ENCODE assay signal across 16 cellular contexts in genomic region chr17:1038459-1039118, GRCh38. TPM values are rescaled to one million over a fixed set of nuclear protein-coding genes. Genes with fewer than 3 reads are reported as not detected.
A peak's percentile ranks its signal among the peaks of the same experiment; 100 is the strongest.
DNase-seq lines count a peak whose midpoint lies in the region; ATAC-seq and TF ChIP-seq lines count a peak whose summit lies in the region.
"Had no signal": no experiment of that assay in that cellular context is flagged by ENCODE, and none has a peak within 500 bp of the region (broad histone marks: within the 10 kb centered on the region; RNA-seq: fewer than 3 reads in every experiment).

No MANE protein-coding gene starts in this region.

- H3K27ac ChIP-seq in mesendoderm (ENCODE audit: low read depth, low read length) (no peak overlapping the region), skin epidermis (peak overlapping the region in 14 of 21 experiments; percentile 42 to 89 (median 80))
- H3K27ac ChIP-seq: parathyroid adenoma, PC-9 had no signal

- intact Hi-C loops in CD14-positive monocyte (cut with micrococcal nuclease), result no loop called here

- peak overlapping the region in 1 of 2 donors; percentile 54 for H3K4me3 Mint-ChIP-seq in CD14-positive monocyte
- H3K4me3 Mint-ChIP-seq: central memory CD8-positive, alpha-beta T cell had no signal

- H3K4ac ChIP-seq in mesendoderm (ENCODE audit: low read depth, low read length), result no peak overlapping the region

- no peak for TF ChIP-seq CTCF in CD14-positive monocyte (IDR thresholded peaks at IDR 0.05)
- no peak for TF ChIP-seq CTCF in choroid plexus epithelial cell (conservative IDR thresholded peaks at IDR 0.05; ENCODE audit: low read depth, low read length)

- no peak overlapping the region for H4K8ac ChIP-seq in mesendoderm (ENCODE audit: low read depth, low read length)

- H3K23ac ChIP-seq in mesendoderm (ENCODE audit: low read length), result no peak overlapping the region

- peaks cover 3% of the 10 kb centered on the region for H3K4me1 ChIP-seq in mesendoderm (ENCODE audit: control insufficient read depth, low read depth, low read length)

- H3K27me3 ChIP-seq in mesendoderm (ENCODE audit: insufficient read depth, low read length, poor library complexity), result no peaks in the 10 kb centered on the region
- H3K27me3 ChIP-seq: tibial artery had no signal

- H3K4me3 ChIP-seq in choroid plexus epithelial cell (ENCODE audit: low read depth, low read length) (no peak overlapping the region), mesendoderm (ENCODE audit: low read length) (no peak overlapping the region), skin epidermis (no peak overlapping the region)
- H3K4me3 ChIP-seq: PC-9, tibial artery had no signal

- H3K79me2 ChIP-seq in mesendoderm (ENCODE audit: control insufficient read depth, insufficient read depth, low read length), result no peaks in the 10 kb centered on the region

- peaks cover 0 to 3% (median 0%) of the 10 kb centered on the region in 7 donors for H3K9me3 Mint-ChIP-seq in CD14-positive monocyte
- H3K9me3 Mint-ChIP-seq: central memory CD8-positive, alpha-beta T cell had no signal

- H3K79me1 ChIP-seq in mesendoderm (ENCODE audit: low read length), result no peaks in the 10 kb centered on the region

- no peak overlapping the region for H2BK5ac ChIP-seq in mesendoderm (ENCODE audit: low read length)

- H3K56ac ChIP-seq in mesendoderm (ENCODE audit: low read length), result no peak overlapping the region

- H3K4me1 Mint-ChIP-seq in CD14-positive monocyte, result peaks cover 36% of the 10 kb centered on the region

- peaks cover 30 to 48% of the 10 kb centered on the region in 2 donors for H3K36me3 Mint-ChIP-seq in CD14-positive monocyte

- no peak overlapping the region for H2BK120ac ChIP-seq in mesendoderm (ENCODE audit: low read depth, low read length)

- ATAC-seq in GM21367 (IDR thresholded peaks at IDR 0.05; ENCODE audit: unreplicated experiment) (no peak), GM21390 (IDR thresholded peaks at IDR 0.05; ENCODE audit: unreplicated experiment) (no peak), HG03342 (IDR thresholded peaks at IDR 0.05; ENCODE audit: unreplicated experiment) (no peak), HG02610 (IDR thresholded peaks at IDR 0.05; ENCODE audit: unreplicated experiment) (no peak)
- ATAC-seq: activated CD4-positive, CD25-positive, alpha-beta regulatory T cell treated with anti-CD3 and anti-CD28 coated beads, Interleukin-2, amount 50 U/mL, for 24 hours had no signal

- no peak overlapping the region for H4K5ac ChIP-seq in mesendoderm (ENCODE audit: low read length)

- no peak overlapping the region for H3K18ac ChIP-seq in mesendoderm (ENCODE audit: low read length)

- H3K27ac Mint-ChIP-seq in CD14-positive monocyte, result peak overlapping the region in 6 of 7 donors; percentile 40 to 96 (median 93)

- H3K36me3 ChIP-seq in mesendoderm (ENCODE audit: control insufficient read depth, insufficient read depth, low read length), result no peaks in the 10 kb centered on the region

- no peak for DNase-seq in CD14-positive monocyte (ENCODE audit: low spot score)
- peak; percentile 13 for DNase-seq in choroid plexus epithelial cell (ENCODE audit: low read depth)
- DNase-seq in mesendoderm, result peak; percentile 26
- DNase-seq: activated CD8-positive, alpha-beta memory T cell treated with anti-CD3 and anti-CD28 coated beads for 24 hours; NCI-H1417; NCI-H774; PC-9 had no signal

- H3K4me2 ChIP-seq in mesendoderm (ENCODE audit: low read length), result no peak overlapping the region
- H3K4me2 ChIP-seq: PC-9 had no signal

- peaks cover 0 to 2% (median 0%) of the 10 kb centered on the region in 3 donors for H3K27me3 Mint-ChIP-seq in CD14-positive monocyte (ENCODE audit: low read depth in 3 of 3)
- H3K27me3 Mint-ChIP-seq: central memory CD8-positive, alpha-beta T cell had no signal

- no peak overlapping the region for H2BK15ac ChIP-seq in mesendoderm (replicated peaks; ENCODE audit: low read depth)

- no CpG with 5 or more reads among the region's 31 CpGs for WGBS in mesendoderm (ENCODE audit: extremely low coverage, insufficient coverage, low lambda C conversion rate)

- no peak overlapping the region for H2AK5ac ChIP-seq in mesendoderm (ENCODE audit: low read length)

- no peak overlapping the region for H3K9ac ChIP-seq in mesendoderm (ENCODE audit: low read length)
- H3K9ac ChIP-seq: parathyroid adenoma had no signal

RNA-seq across cellular contexts. Expression of gene TIMM22, which starts 41.7 kb away (rescaled TPM):
- polyA plus RNA-seq in CD14-positive monocyte, result 10 to 100 TPM; 13.1 to 13.6 TPM
- 16.4 TPM for polyA plus RNA-seq in mesendoderm (2013, experiment 1 of 2)
- polyA plus RNA-seq in mesendoderm (2013, experiment 2 of 2), result 16.9 TPM

RNA-seq across cellular contexts. Expression of gene NXN, which starts 59.0 kb away (rescaled TPM):
- polyA plus RNA-seq in CD14-positive monocyte, result not detected
- 125 TPM for polyA plus RNA-seq in mesendoderm (2013, experiment 1 of 2)
- polyA plus RNA-seq in mesendoderm (2013, experiment 2 of 2), result 122 TPM
